ENCODE assay signal across 3 cellular contexts in genomic region chr11:76786053-76787014, GRCh38.
A peak's percentile ranks its signal among the peaks of the same experiment; 100 is the strongest.
TF ChIP-seq lines count a peak whose summit lies in the region.

No MANE protein-coding gene starts in this region.

TF ChIP-seq in SK-N-SH, 30 proteins besides CTCF, POLR2A, EP300 and RAD21:
- TF ChIP-seq IRF3 (IDR thresholded peaks at IDR 0.05; ENCODE audit: low read depth, low read length) (no peak), MXI1 (IDR thresholded peaks at IDR 0.05; ENCODE audit: low read depth, low read length) (peak; percentile 32; the same call in 1 of the 2 replicates)

TF ChIP-seq in SK-N-SH treated with all-trans-retinoic acid at 6 μM for 48 hours, 23 proteins besides CTCF, POLR2A, EP300 and RAD21:
- TF ChIP-seq CSRNP3 (CRISPR knock-in tag; IDR thresholded peaks at IDR 0.05) = no peak
- TF ChIP-seq ISL1 (CRISPR knock-in tag; IDR thresholded peaks at IDR 0.05) = no peak
- TF ChIP-seq RARB (CRISPR knock-in tag; IDR thresholded peaks at IDR 0.05) = no peak
TF ChIP-seq in SK-N-SH treated with all-trans-retinoic acid at 6 μM for 48 hours: peak in this region for 0.

TF ChIP-seq in H1, 55 proteins besides CTCF, POLR2A, EP300 and RAD21:
- TF ChIP-seq RXRA (IDR thresholded peaks at IDR 0.05; ENCODE audit: insufficient read depth, low read depth, low read length) (no peak), SUZ12 (IDR thresholded peaks at IDR 0.05; ENCODE audit: low read length) (no peak), CBX5 (IDR thresholded peaks at IDR 0.05; ENCODE audit: low read depth, low read length) (no peak), MAFK (IDR thresholded peaks at IDR 0.05; ENCODE audit: low read depth, low read length) (no peak), BCL11A (IDR thresholded peaks at IDR 0.05; ENCODE audit: low read depth in 2 of 2, low read length in 2 of 2) (no peak)
